ENCODE assay signal across 1 cellular context in the genomic region with DNA sequence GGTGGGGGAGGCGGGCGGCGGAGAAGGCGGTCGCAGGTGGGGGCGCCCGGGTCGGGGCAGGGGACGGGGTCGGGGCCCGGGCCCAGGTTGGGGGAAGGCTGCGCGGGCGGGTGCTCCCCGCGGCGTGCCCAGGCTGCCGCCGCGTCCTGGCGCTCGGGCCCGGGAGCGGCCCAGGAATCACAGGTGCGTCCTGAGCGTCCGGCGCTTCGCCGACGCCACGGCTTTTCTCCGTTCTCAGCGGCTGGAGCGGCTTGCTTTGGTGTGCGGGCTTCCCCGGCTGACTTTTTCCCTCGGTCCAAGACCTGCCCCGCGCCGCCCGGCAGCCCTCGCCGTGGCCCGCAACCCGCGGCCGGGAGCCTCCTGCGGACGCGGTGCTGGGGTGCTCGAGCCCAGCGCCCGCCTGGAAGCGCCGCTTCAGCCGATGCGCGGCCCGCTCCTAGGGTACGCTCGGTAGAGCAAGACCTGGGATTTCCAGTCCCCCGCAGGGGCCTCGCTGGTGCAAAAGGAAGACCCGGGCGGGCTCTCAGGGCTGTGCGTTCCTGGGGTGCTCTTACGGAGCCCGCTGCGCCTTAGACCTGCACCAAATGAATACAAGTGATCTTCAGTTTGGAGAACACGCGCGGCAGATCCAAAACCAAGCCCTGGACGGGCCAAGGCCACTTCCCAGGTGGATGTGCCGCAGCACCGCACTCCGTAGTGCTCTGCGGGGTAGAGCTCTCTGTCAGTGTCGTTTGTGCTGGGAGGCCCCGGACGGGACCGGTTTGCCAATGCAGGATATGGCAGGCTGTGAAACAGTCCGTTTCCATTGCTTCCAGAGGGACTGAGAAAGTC.
A peak's percentile ranks its signal among the peaks of the same experiment; 100 is the strongest.
TF ChIP-seq lines count a peak whose summit lies in the region.

No MANE protein-coding gene starts in this region.

TF ChIP-seq in K562, 482 proteins besides CTCF, POLR2A, EP300 and RAD21 (continues in another document):
- no peak for TF ChIP-seq ZEB2 (IDR thresholded peaks at IDR 0.05)
- TF ChIP-seq, protein P1, sequence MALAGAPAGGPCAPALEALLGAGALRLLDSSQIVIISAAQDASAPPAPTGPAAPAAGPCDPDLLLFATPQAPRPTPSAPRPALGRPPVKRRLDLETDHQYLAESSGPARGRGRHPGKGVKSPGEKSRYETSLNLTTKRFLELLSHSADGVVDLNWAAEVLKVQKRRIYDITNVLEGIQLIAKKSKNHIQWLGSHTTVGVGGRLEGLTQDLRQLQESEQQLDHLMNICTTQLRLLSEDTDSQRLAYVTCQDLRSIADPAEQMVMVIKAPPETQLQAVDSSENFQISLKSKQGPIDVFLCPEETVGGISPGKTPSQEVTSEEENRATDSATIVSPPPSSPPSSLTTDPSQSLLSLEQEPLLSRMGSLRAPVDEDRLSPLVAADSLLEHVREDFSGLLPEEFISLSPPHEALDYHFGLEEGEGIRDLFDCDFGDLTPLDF (CRISPR knock-in tag; IDR thresholded peaks at IDR 0.05), result no peak; the same call in 1 of the 2 replicates
- no peak for TF ChIP-seq ZKSCAN8 (CRISPR knock-in tag; IDR thresholded peaks at IDR 0.05)
- no peak for TF ChIP-seq ZNF395 (CRISPR knock-in tag; IDR thresholded peaks at IDR 0.05)
- no peak for TF ChIP-seq PCBP2 (IDR thresholded peaks at IDR 0.05; ENCODE audit: low read depth, low read length, poor library complexity, severe bottlenecking)
- TF ChIP-seq TBP (optimal IDR thresholded peaks at IDR 0.05; ENCODE audit: low read depth, low read length), result peak; percentile 35
- TF ChIP-seq ZKSCAN3 (CRISPR knock-in tag; IDR thresholded peaks at IDR 0.05), result no peak
- no peak for TF ChIP-seq TEAD2 (tag; IDR thresholded peaks at IDR 0.05)
- peak; percentile 78 for TF ChIP-seq CHD1 (IDR thresholded peaks at IDR 0.05; ENCODE audit: low read length)
- no peak for TF ChIP-seq MBD1 (CRISPR knock-in tag; IDR thresholded peaks at IDR 0.05)
- TF ChIP-seq, protein P2, sequence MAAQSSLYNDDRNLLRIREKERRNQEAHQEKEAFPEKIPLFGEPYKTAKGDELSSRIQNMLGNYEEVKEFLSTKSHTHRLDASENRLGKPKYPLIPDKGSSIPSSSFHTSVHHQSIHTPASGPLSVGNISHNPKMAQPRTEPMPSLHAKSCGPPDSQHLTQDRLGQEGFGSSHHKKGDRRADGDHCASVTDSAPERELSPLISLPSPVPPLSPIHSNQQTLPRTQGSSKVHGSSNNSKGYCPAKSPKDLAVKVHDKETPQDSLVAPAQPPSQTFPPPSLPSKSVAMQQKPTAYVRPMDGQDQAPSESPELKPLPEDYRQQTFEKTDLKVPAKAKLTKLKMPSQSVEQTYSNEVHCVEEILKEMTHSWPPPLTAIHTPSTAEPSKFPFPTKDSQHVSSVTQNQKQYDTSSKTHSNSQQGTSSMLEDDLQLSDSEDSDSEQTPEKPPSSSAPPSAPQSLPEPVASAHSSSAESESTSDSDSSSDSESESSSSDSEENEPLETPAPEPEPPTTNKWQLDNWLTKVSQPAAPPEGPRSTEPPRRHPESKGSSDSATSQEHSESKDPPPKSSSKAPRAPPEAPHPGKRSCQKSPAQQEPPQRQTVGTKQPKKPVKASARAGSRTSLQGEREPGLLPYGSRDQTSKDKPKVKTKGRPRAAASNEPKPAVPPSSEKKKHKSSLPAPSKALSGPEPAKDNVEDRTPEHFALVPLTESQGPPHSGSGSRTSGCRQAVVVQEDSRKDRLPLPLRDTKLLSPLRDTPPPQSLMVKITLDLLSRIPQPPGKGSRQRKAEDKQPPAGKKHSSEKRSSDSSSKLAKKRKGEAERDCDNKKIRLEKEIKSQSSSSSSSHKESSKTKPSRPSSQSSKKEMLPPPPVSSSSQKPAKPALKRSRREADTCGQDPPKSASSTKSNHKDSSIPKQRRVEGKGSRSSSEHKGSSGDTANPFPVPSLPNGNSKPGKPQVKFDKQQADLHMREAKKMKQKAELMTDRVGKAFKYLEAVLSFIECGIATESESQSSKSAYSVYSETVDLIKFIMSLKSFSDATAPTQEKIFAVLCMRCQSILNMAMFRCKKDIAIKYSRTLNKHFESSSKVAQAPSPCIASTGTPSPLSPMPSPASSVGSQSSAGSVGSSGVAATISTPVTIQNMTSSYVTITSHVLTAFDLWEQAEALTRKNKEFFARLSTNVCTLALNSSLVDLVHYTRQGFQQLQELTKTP (IDR thresholded peaks at IDR 0.05; ENCODE audit: low read depth in 1 of 2, partially characterized antibody in 2 of 2), result no peak
- TF ChIP-seq, protein P3, sequence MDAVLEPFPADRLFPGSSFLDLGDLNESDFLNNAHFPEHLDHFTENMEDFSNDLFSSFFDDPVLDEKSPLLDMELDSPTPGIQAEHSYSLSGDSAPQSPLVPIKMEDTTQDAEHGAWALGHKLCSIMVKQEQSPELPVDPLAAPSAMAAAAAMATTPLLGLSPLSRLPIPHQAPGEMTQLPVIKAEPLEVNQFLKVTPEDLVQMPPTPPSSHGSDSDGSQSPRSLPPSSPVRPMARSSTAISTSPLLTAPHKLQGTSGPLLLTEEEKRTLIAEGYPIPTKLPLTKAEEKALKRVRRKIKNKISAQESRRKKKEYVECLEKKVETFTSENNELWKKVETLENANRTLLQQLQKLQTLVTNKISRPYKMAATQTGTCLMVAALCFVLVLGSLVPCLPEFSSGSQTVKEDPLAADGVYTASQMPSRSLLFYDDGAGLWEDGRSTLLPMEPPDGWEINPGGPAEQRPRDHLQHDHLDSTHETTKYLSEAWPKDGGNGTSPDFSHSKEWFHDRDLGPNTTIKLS (IDR thresholded peaks at IDR 0.05; ENCODE audit: borderline replicate concordance, low read depth), result no peak
- TF ChIP-seq PTRF (tag; IDR thresholded peaks at IDR 0.05), result no peak
- TF ChIP-seq HDAC8 (tag; IDR thresholded peaks at IDR 0.05), result 0 out of 2 replicates have a peak, but pooled peaks have one; percentile 37
- no peak for TF ChIP-seq SMARCB1 (IDR thresholded peaks at IDR 0.05; ENCODE audit: insufficient read length, low read depth)
- peak; percentile 54 for TF ChIP-seq CTBP1 (IDR thresholded peaks at IDR 0.05; ENCODE audit: borderline replicate concordance)
- no peak for TF ChIP-seq MCM7 (IDR thresholded peaks at IDR 0.05)
- TF ChIP-seq, protein P4, sequence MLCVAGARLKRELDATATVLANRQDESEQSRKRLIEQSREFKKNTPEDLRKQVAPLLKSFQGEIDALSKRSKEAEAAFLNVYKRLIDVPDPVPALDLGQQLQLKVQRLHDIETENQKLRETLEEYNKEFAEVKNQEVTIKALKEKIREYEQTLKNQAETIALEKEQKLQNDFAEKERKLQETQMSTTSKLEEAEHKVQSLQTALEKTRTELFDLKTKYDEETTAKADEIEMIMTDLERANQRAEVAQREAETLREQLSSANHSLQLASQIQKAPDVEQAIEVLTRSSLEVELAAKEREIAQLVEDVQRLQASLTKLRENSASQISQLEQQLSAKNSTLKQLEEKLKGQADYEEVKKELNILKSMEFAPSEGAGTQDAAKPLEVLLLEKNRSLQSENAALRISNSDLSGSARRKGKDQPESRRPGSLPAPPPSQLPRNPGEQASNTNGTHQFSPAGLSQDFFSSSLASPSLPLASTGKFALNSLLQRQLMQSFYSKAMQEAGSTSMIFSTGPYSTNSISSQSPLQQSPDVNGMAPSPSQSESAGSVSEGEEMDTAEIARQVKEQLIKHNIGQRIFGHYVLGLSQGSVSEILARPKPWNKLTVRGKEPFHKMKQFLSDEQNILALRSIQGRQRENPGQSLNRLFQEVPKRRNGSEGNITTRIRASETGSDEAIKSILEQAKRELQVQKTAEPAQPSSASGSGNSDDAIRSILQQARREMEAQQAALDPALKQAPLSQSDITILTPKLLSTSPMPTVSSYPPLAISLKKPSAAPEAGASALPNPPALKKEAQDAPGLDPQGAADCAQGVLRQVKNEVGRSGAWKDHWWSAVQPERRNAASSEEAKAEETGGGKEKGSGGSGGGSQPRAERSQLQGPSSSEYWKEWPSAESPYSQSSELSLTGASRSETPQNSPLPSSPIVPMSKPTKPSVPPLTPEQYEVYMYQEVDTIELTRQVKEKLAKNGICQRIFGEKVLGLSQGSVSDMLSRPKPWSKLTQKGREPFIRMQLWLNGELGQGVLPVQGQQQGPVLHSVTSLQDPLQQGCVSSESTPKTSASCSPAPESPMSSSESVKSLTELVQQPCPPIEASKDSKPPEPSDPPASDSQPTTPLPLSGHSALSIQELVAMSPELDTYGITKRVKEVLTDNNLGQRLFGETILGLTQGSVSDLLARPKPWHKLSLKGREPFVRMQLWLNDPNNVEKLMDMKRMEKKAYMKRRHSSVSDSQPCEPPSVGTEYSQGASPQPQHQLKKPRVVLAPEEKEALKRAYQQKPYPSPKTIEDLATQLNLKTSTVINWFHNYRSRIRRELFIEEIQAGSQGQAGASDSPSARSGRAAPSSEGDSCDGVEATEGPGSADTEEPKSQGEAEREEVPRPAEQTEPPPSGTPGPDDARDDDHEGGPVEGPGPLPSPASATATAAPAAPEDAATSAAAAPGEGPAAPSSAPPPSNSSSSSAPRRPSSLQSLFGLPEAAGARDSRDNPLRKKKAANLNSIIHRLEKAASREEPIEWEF (CRISPR knock-in tag; IDR thresholded peaks at IDR 0.05), result no peak
- TF ChIP-seq SRSF3 (IDR thresholded peaks at IDR 0.05; ENCODE audit: insufficient read depth, low read length), result no peak
- TF ChIP-seq, protein P5, sequence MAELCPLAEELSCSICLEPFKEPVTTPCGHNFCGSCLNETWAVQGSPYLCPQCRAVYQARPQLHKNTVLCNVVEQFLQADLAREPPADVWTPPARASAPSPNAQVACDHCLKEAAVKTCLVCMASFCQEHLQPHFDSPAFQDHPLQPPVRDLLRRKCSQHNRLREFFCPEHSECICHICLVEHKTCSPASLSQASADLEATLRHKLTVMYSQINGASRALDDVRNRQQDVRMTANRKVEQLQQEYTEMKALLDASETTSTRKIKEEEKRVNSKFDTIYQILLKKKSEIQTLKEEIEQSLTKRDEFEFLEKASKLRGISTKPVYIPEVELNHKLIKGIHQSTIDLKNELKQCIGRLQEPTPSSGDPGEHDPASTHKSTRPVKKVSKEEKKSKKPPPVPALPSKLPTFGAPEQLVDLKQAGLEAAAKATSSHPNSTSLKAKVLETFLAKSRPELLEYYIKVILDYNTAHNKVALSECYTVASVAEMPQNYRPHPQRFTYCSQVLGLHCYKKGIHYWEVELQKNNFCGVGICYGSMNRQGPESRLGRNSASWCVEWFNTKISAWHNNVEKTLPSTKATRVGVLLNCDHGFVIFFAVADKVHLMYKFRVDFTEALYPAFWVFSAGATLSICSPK (IDR thresholded peaks at IDR 0.05; ENCODE audit: borderline replicate concordance), result no peak
- no peak for TF ChIP-seq GABPB1 (CRISPR knock-in tag; IDR thresholded peaks at IDR 0.05)
- TF ChIP-seq SMARCA4 (IDR thresholded peaks at IDR 0.05), result no peak
- TF ChIP-seq ZNF140 (CRISPR knock-in tag; IDR thresholded peaks at IDR 0.05), result no peak
- no peak for TF ChIP-seq PHB (CRISPR knock-in tag; IDR thresholded peaks at IDR 0.05)
- 0 out of 2 replicates have a peak, but pooled peaks have one; percentile 46 for TF ChIP-seq CXXC5 (CRISPR knock-in tag; IDR thresholded peaks at IDR 0.05)
- TF ChIP-seq ZNF512 (tag; IDR thresholded peaks at IDR 0.05), result no peak
- no peak for TF ChIP-seq HEY1 (CRISPR knock-in tag; IDR thresholded peaks at IDR 0.05; ENCODE audit: borderline replicate concordance)
- no peak for TF ChIP-seq ILK (tag; IDR thresholded peaks at IDR 0.05; ENCODE audit: borderline replicate concordance, low read depth)
- TF ChIP-seq BMI1 (IDR thresholded peaks at IDR 0.05; ENCODE audit: low read length), result no peak
- no peak for TF ChIP-seq DIDO1 (tag; IDR thresholded peaks at IDR 0.05; ENCODE audit: low read depth)
- no peak for TF ChIP-seq C11orf30 (IDR thresholded peaks at IDR 0.05; ENCODE audit: low read depth)
- no peak for TF ChIP-seq MYC (IDR thresholded peaks at IDR 0.05; ENCODE audit: low read depth, low read length)
- TF ChIP-seq MYC (CRISPR knock-in tag; IDR thresholded peaks at IDR 0.05; ENCODE audit: borderline replicate concordance, low read depth), result no peak
- TF ChIP-seq NR3C1 (CRISPR knock-in tag; IDR thresholded peaks at IDR 0.05), result no peak
- peak; percentile 35 for TF ChIP-seq ZFX (CRISPR knock-in tag; IDR thresholded peaks at IDR 0.05)
- no peak for TF ChIP-seq FOXA1 (IDR thresholded peaks at IDR 0.05; ENCODE audit: borderline replicate concordance)
